ENCODE assay signal across 21 cellular contexts in the genomic region with DNA sequence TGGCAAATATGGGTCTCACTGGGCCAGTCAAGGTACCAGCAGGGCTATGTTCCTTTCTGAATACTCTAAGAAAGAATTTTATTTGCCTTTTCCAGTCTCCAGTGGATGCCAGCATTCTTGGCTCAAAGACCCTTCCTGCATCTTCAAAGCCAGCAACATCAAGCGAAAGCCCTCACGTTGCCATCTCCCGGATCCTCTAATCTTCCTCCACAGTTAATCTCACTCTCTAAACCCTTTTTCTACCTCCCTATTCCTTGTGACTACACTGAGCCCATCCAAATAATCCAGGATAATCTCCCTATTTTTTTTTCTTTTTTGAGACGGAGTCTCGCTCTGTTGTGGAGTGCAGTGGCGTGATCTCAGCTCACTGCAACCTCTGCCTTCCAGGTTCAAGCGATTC.
"Had no signal": no experiment of that assay in that cellular context is flagged by ENCODE, and none has a peak within 500 bp of the region (broad histone marks: within the 10 kb centered on the region; RNA-seq: fewer than 3 reads in every experiment).

No MANE protein-coding gene starts in this region.

- H3K4me3 Mint-ChIP-seq: activated naive CD4-positive, alpha-beta T cell treated with anti-CD3 and anti-CD28 coated beads for 36 hours; activated T-cell treated with anti-CD3 and anti-CD28 coated beads, Interleukin-2, amount 50 U/mL, for 24 hours; naive B cell; neural crest cell had no signal

- H3K27ac ChIP-seq: cardiac muscle cell, lower lobe of right lung, sigmoid colon, thoracic aorta had no signal

- H3K36me3 ChIP-seq: cardiac muscle cell, thoracic aorta had no signal

- H3K27me3 ChIP-seq: cardiac muscle cell, sigmoid colon, upper lobe of left lung had no signal

- H3K9me3 ChIP-seq: lower lobe of right lung, sigmoid colon, thoracic aorta, upper lobe of left lung had no signal

- H3K27ac Mint-ChIP-seq: activated naive CD4-positive, alpha-beta T cell treated with anti-CD3 and anti-CD28 coated beads for 36 hours; activated T-cell treated with anti-CD3 and anti-CD28 coated beads, Interleukin-2, amount 50 U/mL, for 24 hours had no signal

- DNase-seq: activated CD4-positive, alpha-beta T cell treated with anti-CD3 and anti-CD28 coated beads for 1 hour; activated CD4-positive, alpha-beta T cell treated with anti-CD3 and anti-CD28 coated beads, Interleukin-2, amount 50 U/mL, for 4 hours; activated CD8-positive, alpha-beta memory T cell treated with anti-CD3 and anti-CD28 coated beads for 24 hours; activated CD8-positive, alpha-beta memory T cell treated with anti-CD3 and anti-CD28 coated beads, Interleukin-2, amount 50 U/mL, for 4 hours; activated naive CD4-positive, alpha-beta T cell treated with anti-CD3 and anti-CD28 coated beads for 36 hours; activated T-cell treated with anti-CD3 and anti-CD28 coated beads, Interleukin-2, amount 50 U/mL, for 24 hours; amygdala; foreskin fibroblast; left colon; lower lobe of right lung; mesendoderm; naive B cell; posterior cingulate gyrus; sigmoid colon; stimulated activated CD4-positive, alpha-beta T cell treated with anti-CD3 and anti-CD28 coated beads, Interleukin-15, amount 100 ng/mL, for 24 hours; stimulated activated naive CD4-positive, alpha-beta T cell; upper lobe of left lung had no signal

- ATAC-seq: lower lobe of right lung had no signal

- H3K4me2 ChIP-seq: smooth muscle cell had no signal

- H3K4me3 ChIP-seq: cardiac muscle cell, lower lobe of right lung, sigmoid colon, smooth muscle cell, thoracic aorta, upper lobe of left lung had no signal

- H3K4me1 ChIP-seq: sigmoid colon had no signal

- H3K9me3 Mint-ChIP-seq: activated naive CD4-positive, alpha-beta T cell treated with anti-CD3 and anti-CD28 coated beads for 36 hours; activated T-cell treated with anti-CD3 and anti-CD28 coated beads, Interleukin-2, amount 50 U/mL, for 24 hours; naive B cell; neural crest cell had no signal

- H3K27me3 Mint-ChIP-seq: activated T-cell treated with anti-CD3 and anti-CD28 coated beads, Interleukin-2, amount 50 U/mL, for 24 hours; naive B cell had no signal
